ENCODE assay signal across 29 cellular contexts in genomic region chr9:136202449-136203405, GRCh38. TPM values are rescaled to one million over a fixed set of nuclear protein-coding genes. Genes with fewer than 3 reads are reported as not detected.
DNase-seq lines count a peak whose midpoint lies in the region; FAIRE-seq and TF ChIP-seq lines count a peak whose summit lies in the region.
"Had no signal": no experiment of that assay in that cellular context is flagged by ENCODE, and none has a peak within 500 bp of the region (broad histone marks: within the 10 kb centered on the region; RNA-seq: fewer than 3 reads in every experiment).

No MANE protein-coding gene starts in this region.

- no peak overlapping the region for H3K4ac ChIP-seq in neuronal stem cell (ENCODE audit: low read length)

- H3K4me1 Mint-ChIP-seq in progenitor cell of endocrine pancreas (ENCODE audit: low read depth), result no peaks in the 10 kb centered on the region
- H3K4me1 Mint-ChIP-seq in activated CD4-positive, alpha-beta T cell treated with anti-CD3 and anti-CD28 coated beads, Interleukin-2, amount 10 ng/mL, durations not matched to agents 24 days and 14 days, result no peaks in the 10 kb centered on the region
- H3K4me1 Mint-ChIP-seq: stimulated activated effector memory CD8-positive, alpha-beta T cell treated with anti-CD3 and anti-CD28 coated beads, Interleukin-12 subunit alpha, Interleukin-12 subunit beta, amount 100 ng/mL, for 72 hours had no signal

- H3K4me2 ChIP-seq in endothelial cell of umbilical vein (ENCODE audit: insufficient read depth, low read length) (no peak overlapping the region), neuronal stem cell (ENCODE audit: insufficient read depth, low read length, poor library complexity, severe bottlenecking) (no peak overlapping the region)

- peaks cover 52% of the 10 kb centered on the region for H3K27me3 Mint-ChIP-seq in progenitor cell of endocrine pancreas
- H3K27me3 Mint-ChIP-seq in activated CD4-positive, alpha-beta T cell treated with anti-CD3 and anti-CD28 coated beads, Interleukin-2, amount 10 ng/mL, durations not matched to agents 24 days and 14 days, result peaks cover 37% of the 10 kb centered on the region

- no peaks in the 10 kb centered on the region for H4K20me1 ChIP-seq in endothelial cell of umbilical vein (replicated peaks; ENCODE audit: control insufficient read depth, extremely low read depth, insufficient read depth, low read length)

- H2BK12ac ChIP-seq in neuronal stem cell (ENCODE audit: low read length), result no peak overlapping the region

- CTCF ChIA-PET in endothelial cell of umbilical vein (lab: Charles Lee), result no interaction called here

- dilution Hi-C loops in endothelial cell of umbilical vein (cut with MboI; ENCODE audit: extremely low pct_ligation_motif_present, low sequenced_read_pairs), result no loop called here

- H2BK5ac ChIP-seq in neuronal stem cell (ENCODE audit: low read length), result no peak overlapping the region

- peak overlapping the region; percentile 46 for H3K4me3 ChIP-seq in HUES48 (ENCODE audit: low read depth, low read length)
- H3K4me3 ChIP-seq in endothelial cell of umbilical vein (replicated peaks in 1 of 3; ENCODE audit: insufficient read depth in 1 of 3, low read depth in 1 of 3, low read length in 3 of 3), result no peak overlapping the region
- H3K4me3 ChIP-seq in neuronal stem cell (ENCODE audit: low read length in 2 of 2), result no peak overlapping the region
- H3K4me3 ChIP-seq: colonic mucosa, GM23248, left ventricle myocardium inferior, transverse colon had no signal

- DNase-seq in DMS 273 (lab: John Stamatoyannopoulos, UW; ENCODE audit: unreplicated experiment), result peak; percentile 58
- no peak for DNase-seq in DMS 273 treated with DMSO at 0.1 percent for 48 hours (lab: John Stamatoyannopoulos, UW)
- DNase-seq in endothelial cell of umbilical vein (ENCODE audit: low read depth, low spot score), result no peak
- no peak for DNase-seq in neuronal stem cell (ENCODE audit: low spot score)
- DNase-seq in HuH-7 (ENCODE audit: low spot score), result no peak
- DNase-seq in progenitor cell of endocrine pancreas (ENCODE audit: low spot score, unreplicated experiment), result no peak
- DNase-seq in activated CD4-positive, alpha-beta T cell treated with anti-CD3 and anti-CD28 coated beads, Interleukin-2, amount 10 ng/mL, durations not matched to agents 24 days and 14 days, result no peak
- DNase-seq: activated CD4-positive, alpha-beta T cell treated with anti-CD3 and anti-CD28 coated beads, Interleukin-2, amount 50 U/mL, for 48 hours; activated T-cell treated with anti-CD3 and anti-CD28 coated beads, Interleukin-2, amount 50 U/mL, for 72 hours; colonic mucosa; effector CD8-positive, alpha-beta T cell; Kasumi-1; left ventricle myocardium inferior; NCI-H1417; NCI-H2081 treated with DMSO at 0.1 percent for 48 hours; nucleus accumbens; stimulated activated CD4-positive, alpha-beta T cell treated with anti-CD3 and anti-CD28 coated beads, Interleukin-15, amount 100 ng/mL, for 24 hours; transverse colon had no signal

- no peaks in the 10 kb centered on the region for H3K9me3 Mint-ChIP-seq in progenitor cell of endocrine pancreas (ENCODE audit: low read depth)
- no peaks in the 10 kb centered on the region for H3K9me3 Mint-ChIP-seq in activated CD4-positive, alpha-beta T cell treated with anti-CD3 and anti-CD28 coated beads, Interleukin-2, amount 10 ng/mL, durations not matched to agents 24 days and 14 days
- H3K9me3 Mint-ChIP-seq: activated T-cell treated with anti-CD3 and anti-CD28 coated beads, Interleukin-2, amount 50 U/mL, for 72 hours; stimulated activated effector memory CD8-positive, alpha-beta T cell treated with anti-CD3 and anti-CD28 coated beads, Interleukin-12 subunit alpha, Interleukin-12 subunit beta, amount 100 ng/mL, for 72 hours had no signal

- no peak overlapping the region for H3K23ac ChIP-seq in neuronal stem cell (ENCODE audit: low read depth, low read length, poor library complexity)

- H3K9ac ChIP-seq in HUES48 (ENCODE audit: low read depth, low read length), result no peak overlapping the region
- no peak overlapping the region for H3K9ac ChIP-seq in endothelial cell of umbilical vein (replicated peaks; ENCODE audit: extremely low read depth, insufficient read depth, low read length)
- no peak overlapping the region for H3K9ac ChIP-seq in neuronal stem cell (ENCODE audit: low read depth, low read length, poor library complexity)
- H3K9ac ChIP-seq: GM23248 had no signal

- H3K9me1 ChIP-seq in endothelial cell of umbilical vein (replicated peaks; ENCODE audit: control insufficient read depth, extremely low read depth, insufficient read depth, low read length), result no peaks in the 10 kb centered on the region

- no peak overlapping the region for H4K91ac ChIP-seq in neuronal stem cell (ENCODE audit: low read depth, low read length, poor library complexity)

- no peak for TF ChIP-seq POLR2A in endothelial cell of umbilical vein (IDR thresholded peaks at IDR 0.05; ENCODE audit: low read depth, low read length)

- H2AK5ac ChIP-seq in neuronal stem cell (ENCODE audit: low read depth, low read length), result no peak overlapping the region

- FAIRE-seq in endothelial cell of umbilical vein (lab: Jason Lieb, UNC), result no peak

- no peak overlapping the region for H3K27ac ChIP-seq in HUES48 (ENCODE audit: low read depth, low read length)
- H3K27ac ChIP-seq in endothelial cell of umbilical vein (ENCODE audit: insufficient read depth, low read depth, low read length), result no peak overlapping the region
- no peak overlapping the region for H3K27ac ChIP-seq in neuronal stem cell (replicated peaks; ENCODE audit: low read length)
- H3K27ac ChIP-seq: 22Rv1, C4-2B, colonic mucosa, GM23248, left ventricle myocardium inferior, transverse colon had no signal

- WGBS in neuronal stem cell (ENCODE audit: extremely low coverage in 2 of 2, insufficient read length in 2 of 2, insufficient replicate concordance in 1 of 2), 2 donors, result no CpG with 5 or more reads among the region's 100 CpGs

- H3K27me3 ChIP-seq in HUES48 (ENCODE audit: control insufficient read depth, insufficient read depth, low read length) (peaks cover 81% of the 10 kb centered on the region), endothelial cell of umbilical vein (ENCODE audit: control insufficient read depth in 2 of 2, insufficient read depth in 2 of 2, low read length in 2 of 2) (peaks cover 51 to 64% of the 10 kb centered on the region in 2 experiments), neuronal stem cell (ENCODE audit: control insufficient read depth in 3 of 3, insufficient read depth in 3 of 3, low read depth in 1 of 3, low read length in 3 of 3) (peaks cover 61 to 81% (median 78%) of the 10 kb centered on the region in 3 experiments)

- intact Hi-C loops in endothelial cell of umbilical vein (cut with micrococcal nuclease), result loop anchor here (10.0 kb wide), 1 partner anchor 48 kb away; no protein-coding TSS in a partner anchor
- intact Hi-C loops in activated CD4-positive, alpha-beta T cell treated with anti-CD3 and anti-CD28 coated beads, Interleukin-2, amount 10 ng/mL, durations not matched to agents 24 days and 14 days (cut with micrococcal nuclease), result no loop called here

- H3K79me1 ChIP-seq in neuronal stem cell (ENCODE audit: low read depth, low read length), result peaks cover 3% of the 10 kb centered on the region

- H2BK120ac ChIP-seq in neuronal stem cell (ENCODE audit: low read depth, low read length), result no peak overlapping the region

- POLR2A ChIA-PET in endothelial cell of umbilical vein (lab: Charles Lee), result no interaction called here

- no peak overlapping the region for H3K4me3 Mint-ChIP-seq in progenitor cell of endocrine pancreas (ENCODE audit: low read depth)
- H3K4me3 Mint-ChIP-seq in activated CD4-positive, alpha-beta T cell treated with anti-CD3 and anti-CD28 coated beads, Interleukin-2, amount 10 ng/mL, durations not matched to agents 24 days and 14 days, result no peak overlapping the region
- H3K4me3 Mint-ChIP-seq: activated T-cell treated with anti-CD3 and anti-CD28 coated beads, Interleukin-2, amount 50 U/mL, for 72 hours; stimulated activated effector memory CD8-positive, alpha-beta T cell treated with anti-CD3 and anti-CD28 coated beads, Interleukin-12 subunit alpha, Interleukin-12 subunit beta, amount 100 ng/mL, for 72 hours had no signal

- no peaks in the 10 kb centered on the region for H3K79me2 ChIP-seq in endothelial cell of umbilical vein (ENCODE audit: control insufficient read depth, insufficient read depth, low read length)

- H3K36me3 Mint-ChIP-seq in progenitor cell of endocrine pancreas (ENCODE audit: insufficient read depth), result peaks cover 4% of the 10 kb centered on the region
- H3K36me3 Mint-ChIP-seq in activated CD4-positive, alpha-beta T cell treated with anti-CD3 and anti-CD28 coated beads, Interleukin-2, amount 10 ng/mL, durations not matched to agents 24 days and 14 days (ENCODE audit: low read depth), result peaks cover 5% of the 10 kb centered on the region
- H3K36me3 Mint-ChIP-seq: stimulated activated effector memory CD8-positive, alpha-beta T cell treated with anti-CD3 and anti-CD28 coated beads, Interleukin-12 subunit alpha, Interleukin-12 subunit beta, amount 100 ng/mL, for 72 hours had no signal

- TF ChIP-seq CTCF in endothelial cell of umbilical vein (IDR thresholded peaks at IDR 0.05; ENCODE audit: extremely low read depth in 1 of 2, insufficient read depth in 1 of 2, low read depth in 1 of 2, low read length in 2 of 2), result no peak
- no peak for TF ChIP-seq CTCF in progenitor cell of endocrine pancreas (IDR thresholded peaks at IDR 0.05; ENCODE audit: unreplicated experiment)

- no TSS peak for BruUV-seq in endothelial cell of umbilical vein (replicated peaks; lab: Mats Ljungman, UMichigan)

- no peak overlapping the region for H3K14ac ChIP-seq in neuronal stem cell (ENCODE audit: low read length)

- peaks cover 15% of the 10 kb centered on the region; the same call in 1 of the 2 replicates for H3K4me1 ChIP-seq in HUES48 (ENCODE audit: control insufficient read depth, insufficient read depth, low read length)
- no peaks in the 10 kb centered on the region for H3K4me1 ChIP-seq in endothelial cell of umbilical vein (ENCODE audit: control insufficient read depth, extremely low read depth, insufficient read depth, low read length)
- H3K4me1 ChIP-seq in neuronal stem cell (ENCODE audit: control insufficient read depth in 2 of 2, insufficient read depth in 1 of 2, low read depth in 1 of 2, low read length in 2 of 2), result peaks cover 0 to 2% of the 10 kb centered on the region in 2 donors
- H3K4me1 ChIP-seq: colonic mucosa had no signal

- H3K36me3 ChIP-seq in HUES48 (ENCODE audit: control insufficient read depth, insufficient read depth, low read length) (no peaks in the 10 kb centered on the region), endothelial cell of umbilical vein (ENCODE audit: control insufficient read depth in 2 of 2, extremely low read depth in 1 of 2, insufficient read depth in 2 of 2, low read length in 2 of 2) (no peaks in the 10 kb centered on the region), neuronal stem cell (replicated peaks in 1 of 2; ENCODE audit: control insufficient read depth in 2 of 2, insufficient read depth in 2 of 2, low read length in 2 of 2) (peaks cover 3 to 7% of the 10 kb centered on the region in 2 donors)
- H3K36me3 ChIP-seq: colonic mucosa, left ventricle myocardium inferior, transverse colon had no signal

- no peak overlapping the region for H2AFZ ChIP-seq in endothelial cell of umbilical vein (ENCODE audit: low read depth, low read length)
- peak overlapping the region; percentile 64 for H2AFZ ChIP-seq in neuronal stem cell (ENCODE audit: low read length)
- H2AFZ ChIP-seq: GM23248 had no signal

- no peak overlapping the region for H3K18ac ChIP-seq in neuronal stem cell (ENCODE audit: low read length)

- H2BK15ac ChIP-seq in neuronal stem cell (ENCODE audit: low read length), result no peak overlapping the region

- H3K9me3 ChIP-seq in HUES48 (ENCODE audit: control insufficient read depth, insufficient read depth, low read length) (no peaks in the 10 kb centered on the region), endothelial cell of umbilical vein (replicated peaks; ENCODE audit: control insufficient read depth, insufficient read depth, low read length) (no peaks in the 10 kb centered on the region), neuronal stem cell (replicated peaks in 1 of 2; ENCODE audit: control insufficient read depth in 2 of 2, insufficient read depth in 1 of 2, low read depth in 1 of 2, low read length in 2 of 2) (peaks cover 0 to 5% of the 10 kb centered on the region in 2 donors)
- H3K9me3 ChIP-seq: colonic mucosa, left ventricle myocardium inferior, transverse colon had no signal

- H3K27ac Mint-ChIP-seq in progenitor cell of endocrine pancreas, result no peak overlapping the region
- H3K27ac Mint-ChIP-seq in activated CD4-positive, alpha-beta T cell treated with anti-CD3 and anti-CD28 coated beads, Interleukin-2, amount 10 ng/mL, durations not matched to agents 24 days and 14 days, result no peak overlapping the region
- H3K27ac Mint-ChIP-seq: activated T-cell treated with anti-CD3 and anti-CD28 coated beads, Interleukin-2, amount 50 U/mL, for 72 hours; stimulated activated effector memory CD8-positive, alpha-beta T cell treated with anti-CD3 and anti-CD28 coated beads, Interleukin-12 subunit alpha, Interleukin-12 subunit beta, amount 100 ng/mL, for 72 hours had no signal

- no peak overlapping the region for H4K8ac ChIP-seq in neuronal stem cell (ENCODE audit: low read depth, low read length)

RNA-seq across cellular contexts. Expression of gene LHX3, which starts 2.2 kb away (rescaled TPM):
- not detected in 2 replicates for total RNA-seq in endothelial cell of umbilical vein
- polyA plus RNA-seq in endothelial cell of umbilical vein, result not detected in 2 replicates
- not detected in 2 replicates for polyA plus RNA-seq in endothelial cell of umbilical vein (2011; cell fraction: cytosol; rRNA removed)
- polyA plus RNA-seq in endothelial cell of umbilical vein (2011; cell fraction: nucleus; rRNA removed), result not detected in 2 replicates
- polyA plus RNA-seq in endothelial cell of umbilical vein (2012), result not detected in 2 replicates
- polyA minus RNA-seq in endothelial cell of umbilical vein, result not detected in 2 replicates
- not detected for polyA minus RNA-seq in endothelial cell of umbilical vein (2011; cell fraction: cytosol; rRNA and poly(A)+ RNA removed)
- not detected in 2 replicates for polyA minus RNA-seq in endothelial cell of umbilical vein (2011; cell fraction: nucleus; rRNA and poly(A)+ RNA removed)
- not detected for polyA plus RNA-seq in neuronal stem cell (2013, experiment 1 of 2)
- not detected for polyA plus RNA-seq in neuronal stem cell (2013, experiment 2 of 2)
- not detected in 2 replicates for total RNA-seq in progenitor cell of endocrine pancreas
- not detected in 2 replicates for total RNA-seq in activated CD4-positive, alpha-beta T cell treated with anti-CD3 and anti-CD28 coated beads, Interleukin-2, amount 10 ng/mL, durations not matched to agents 24 days and 14 days
- total RNA-seq: cardiac septum; colonic mucosa; epithelial cell of proximal tubule; GM23248; left ventricle myocardium inferior; RPMI7951; SK-MEL-5; subcutaneous adipose tissue; T-helper 1 cell treated with Interleukin-12 subunit alpha and Interleukin-12 subunit beta and Interleukin-4 antibody, amounts not matched to agents 30 ng/mL and 1 ng/mL, for 36 hours; transverse colon had no signal
- polyA plus RNA-seq: GM23248 had no signal

RNA-seq across cellular contexts. Expression of gene QSOX2, which starts 42.9 kb away (rescaled TPM):
- total RNA-seq in endothelial cell of umbilical vein (20.9 and 23.4 TPM in 2 replicates), progenitor cell of endocrine pancreas (24.0 and 24.1 TPM in 2 replicates)
- 14.5 and 16.4 TPM in 2 replicates for polyA plus RNA-seq in endothelial cell of umbilical vein
- 13.2 and 14.8 TPM in 2 replicates for polyA plus RNA-seq in endothelial cell of umbilical vein (2011; cell fraction: cytosol; rRNA removed)
- 23.5 and 30.8 TPM in 2 replicates for polyA plus RNA-seq in endothelial cell of umbilical vein (2011; cell fraction: nucleus; rRNA removed)
- 20.1 and 20.3 TPM in 2 replicates for polyA plus RNA-seq in endothelial cell of umbilical vein (2012)
- polyA minus RNA-seq in endothelial cell of umbilical vein, result 15.2 and 21.4 TPM in 2 replicates
- polyA minus RNA-seq in endothelial cell of umbilical vein (2011; cell fraction: cytosol; rRNA and poly(A)+ RNA removed), result 17.3 TPM
- polyA minus RNA-seq in endothelial cell of umbilical vein (2011; cell fraction: nucleus; rRNA and poly(A)+ RNA removed), result 7.2 and 7.8 TPM in 2 replicates
- polyA plus RNA-seq in neuronal stem cell (2013, experiment 1 of 2), result 11.3 TPM
- polyA plus RNA-seq in neuronal stem cell (2013, experiment 2 of 2), result 11.5 TPM
- total RNA-seq in activated CD4-positive, alpha-beta T cell treated with anti-CD3 and anti-CD28 coated beads, Interleukin-2, amount 10 ng/mL, durations not matched to agents 24 days and 14 days, result 26.4 and 28.0 TPM in 2 replicates
